8 cellular contexts compared by ENCODE assay signal in genomic region chr1:234725177-234726132, GRCh38.
DNase-seq lines count a peak whose midpoint lies in the region; ATAC-seq and TF ChIP-seq lines count a peak whose summit lies in the region.

No MANE protein-coding gene starts in this region.

- no peaks in the 10 kb centered on the region for H3K9me2 ChIP-seq in PC-9 (ENCODE audit: insufficient read depth)

- TSS peak; percentile 59 for BruUV-seq in PC-9 (replicated peaks; lab: Mats Ljungman, UMichigan)

- intact Hi-C loops in PC-9 (cut with micrococcal nuclease; ENCODE audit: unreplicated experiment), result no loop called here

- peak overlapping the region; percentile 34; the same call in 1 of the 2 replicates for H3K4me3 ChIP-seq in PC-9
- no peak overlapping the region for H3K4me3 ChIP-seq in iPS-20b (ENCODE audit: low read length)

- DNase-seq in PC-9 (peak; percentile 47 to 57), NCI-H774 (lab: John Stamatoyannopoulos, UW) (no peak), AG08396 (ENCODE audit: low spot score) (no peak)
- peak; percentile 54 to 73 for DNase-seq in activated naive CD4-positive, alpha-beta T cell treated with anti-CD3 and anti-CD28 coated beads, Interleukin-2, amount 50 U/mL, for 72 hours (ENCODE audit: low spot score in 2 of 2)
- peak; percentile 50 to 56 for DNase-seq in stimulated activated CD4-positive, alpha-beta T cell treated with anti-CD3 and anti-CD28 coated beads, Interleukin-15, amount 100 ng/mL, for 48 hours (ENCODE audit: low read depth in 2 of 2)

- H3K4me1 ChIP-seq in ES-I3 (ENCODE audit: insufficient read depth, low read length) (peaks cover 55% of the 10 kb centered on the region), PC-9 (replicated peaks; ENCODE audit: insufficient read depth) (peaks cover 81% of the 10 kb centered on the region), iPS-20b (ENCODE audit: insufficient read depth, low read length) (peaks cover 43% of the 10 kb centered on the region)

- H3K36me3 ChIP-seq in ES-I3 (ENCODE audit: insufficient read depth, low read length) (no peaks in the 10 kb centered on the region), PC-9 (ENCODE audit: low read depth) (no peaks in the 10 kb centered on the region), iPS-20b (ENCODE audit: insufficient read depth, low read depth, low read length) (no peaks in the 10 kb centered on the region)

- H3K9ac ChIP-seq in ES-I3 (ENCODE audit: low read depth, low read length), result peak overlapping the region; percentile 28; the same call in 1 of the 2 replicates
- peak overlapping the region; percentile 88; the same call in 1 of the 2 replicates for H3K9ac ChIP-seq in iPS-20b (ENCODE audit: low read depth, low read length)

- peak overlapping the region; percentile 96 to 99 for H3K27ac Mint-ChIP-seq in activated naive CD4-positive, alpha-beta T cell treated with anti-CD3 and anti-CD28 coated beads, Interleukin-2, amount 50 U/mL, for 72 hours

- H3K79me2 ChIP-seq in PC-9 (ENCODE audit: low read depth), result peaks cover 15% of the 10 kb centered on the region; the same call in 1 of the 2 replicates

- H3K4me2 ChIP-seq in PC-9, result peak overlapping the region; percentile 77

- no peaks in the 10 kb centered on the region for H3K9me3 ChIP-seq in ES-I3 (ENCODE audit: control insufficient read depth, insufficient read depth, low read length)
- H3K9me3 ChIP-seq in PC-9 (ENCODE audit: insufficient read depth, low read depth), result no peaks in the 10 kb centered on the region
- H3K9me3 ChIP-seq in iPS-20b (ENCODE audit: insufficient read depth, low read depth, low read length), result no peaks in the 10 kb centered on the region

- CTCF ChIA-PET in PC-9 (lab: Charles Lee), result no interaction called here

- POLR2A ChIA-PET in PC-9 (lab: Charles Lee; ENCODE audit: unreplicated experiment), result interaction anchor here (0.5 to 1.0 kb wide), 5 partner anchors 73 to 350 kb away, joined by 3 to 6 read pairs (median 4); no protein-coding TSS in a partner anchor

- 0 out of 2 replicates have a peak overlapping the region, but pooled peaks have one; percentile 12 for H2AFZ ChIP-seq in PC-9

- peaks cover 0 to 47% of the 10 kb centered on the region in 2 donors for H3K36me3 Mint-ChIP-seq in activated naive CD4-positive, alpha-beta T cell treated with anti-CD3 and anti-CD28 coated beads, Interleukin-2, amount 50 U/mL, for 72 hours

- H3K9me3 Mint-ChIP-seq in activated naive CD4-positive, alpha-beta T cell treated with anti-CD3 and anti-CD28 coated beads, Interleukin-2, amount 50 U/mL, for 72 hours, result no peaks in the 10 kb centered on the region

- no peaks in the 10 kb centered on the region for H4K20me1 ChIP-seq in PC-9 (ENCODE audit: insufficient read depth)

- ATAC-seq in activated naive CD4-positive, alpha-beta T cell treated with anti-CD3 and anti-CD28 coated beads, Interleukin-2, amount 50 U/mL, for 72 hours, result peak; percentile 21 to 31
- no peak for ATAC-seq in HG03457 (IDR thresholded peaks at IDR 0.05; ENCODE audit: unreplicated experiment)

- TF ChIP-seq CTCF in PC-9 (conservative IDR thresholded peaks at IDR 0.05), result no peak

- H3F3A ChIP-seq in PC-9 (ENCODE audit: insufficient read depth, low read depth), result peaks cover 51% of the 10 kb centered on the region

- peak overlapping the region; percentile 97 for H3K27ac ChIP-seq in PC-9
- H3K27ac ChIP-seq in iPS-20b (ENCODE audit: low read length), result peak overlapping the region; percentile 92

- H3K27me3 ChIP-seq in PC-9 (ENCODE audit: insufficient read depth, low read depth) (no peaks in the 10 kb centered on the region), iPS-20b (ENCODE audit: insufficient read depth, low read length) (no peaks in the 10 kb centered on the region)

Comparison
In these comparisons a context has a peak if more than half of its experiments do, and no peak if none do; other contexts are left out.
1. DNase-seq: peak in PC-9 (2 of 2), activated naive CD4-positive, alpha-beta T cell treated with anti-CD3 and anti-CD28 coated beads, Interleukin-2, amount 50 U/mL, for 72 hours (2 of 2) and stimulated activated CD4-positive, alpha-beta T cell treated with anti-CD3 and anti-CD28 coated beads, Interleukin-15, amount 100 ng/mL, for 48 hours (2 of 2); none in NCI-H774 (single experiment) and AG08396 (single experiment).